ENCODE assay signal across 11 cellular contexts in genomic region chr2:228135300-228135699, GRCh38. TPM values are rescaled to one million over a fixed set of nuclear protein-coding genes. Genes with fewer than 3 reads are reported as not detected.
"Had no signal": no experiment of that assay in that cellular context is flagged by ENCODE, and none has a peak within 500 bp of the region (broad histone marks: within the 10 kb centered on the region; RNA-seq: fewer than 3 reads in every experiment).

No MANE protein-coding gene starts in this region.

- H3K9ac ChIP-seq: GM23248 had no signal

- H3K36me3 ChIP-seq: HAP-1 had no signal

- H3K9me3 ChIP-seq: HAP-1 had no signal

- FAIRE-seq: H1, H54 had no signal

- ATAC-seq: GM23338, HCT116 had no signal

- H3K4me3 ChIP-seq: GM23248, GM23338, HAP-1 had no signal

- H2AFZ ChIP-seq: GM23248, GM23338 had no signal

- DNase-seq: GM23248, GOT3, H7, H9, HCEC 1CT, HFFc6 had no signal

- H3K4me1 ChIP-seq: HAP-1 had no signal

- H3K4me2 ChIP-seq: GM23338 had no signal

- H3K27ac ChIP-seq: GM23248 had no signal

RNA-seq across cellular contexts. Expression of gene SPHKAP, which starts 46.2 kb away (rescaled TPM):
- total RNA-seq: H1, H9 had no signal
- polyA plus RNA-seq: GM23338 had no signal
